ENCODE assay signal across 24 cellular contexts in genomic region chr2:38281095-38281742, GRCh38.
"Had no signal": no experiment of that assay in that cellular context is flagged by ENCODE, and none has a peak within 500 bp of the region (broad histone marks: within the 10 kb centered on the region; RNA-seq: fewer than 3 reads in every experiment).

No MANE protein-coding gene starts in this region.

- H3K27ac ChIP-seq: colonic mucosa, epithelial cell of prostate, esophagus squamous epithelium, gastrocnemius medialis, heart right ventricle, left ventricle myocardium inferior, lower lobe of right lung had no signal

- H3K4me1 ChIP-seq: colonic mucosa, gastrocnemius medialis, heart right ventricle, left ventricle myocardium inferior, lower lobe of right lung had no signal

- FAIRE-seq: endometrium, islet of Langerhans, keratinocyte had no signal

- H3K9me3 ChIP-seq: colonic mucosa, esophagus squamous epithelium, gastrocnemius medialis, lower lobe of right lung had no signal

- DNase-seq: colonic mucosa; cortex of kidney; effector CD8-positive, alpha-beta T cell; effector memory CD8-positive, alpha-beta T cell; endodermal cell; erythroblast; esophagus squamous epithelium; foreskin fibroblast; foreskin melanocyte; gastrocnemius medialis; glutamatergic neuron; head of caudate nucleus; heart right ventricle; hippocampal formation; left cardiac atrium; left ventricle myocardium inferior; lower lobe of right lung; mesendoderm; midbrain had no signal

- H3K27me3 ChIP-seq: colonic mucosa had no signal

- H3K4me3 ChIP-seq: colonic mucosa, esophagus squamous epithelium, gastrocnemius medialis, heart right ventricle, left ventricle myocardium inferior, lower lobe of right lung had no signal

- H3K36me3 ChIP-seq: colonic mucosa, esophagus squamous epithelium, gastrocnemius medialis, heart right ventricle, left ventricle myocardium inferior, lower lobe of right lung had no signal

- ATAC-seq: effector memory CD8-positive, alpha-beta T cell; esophagus mucosa; gastrocnemius medialis; heart right ventricle; left cardiac atrium; lower lobe of right lung had no signal
